In genomic region chr9:93896093-93896492, GRCh38 we compare ENCODE assay signal across 26 cellular contexts. TPM values are rescaled to one million over a fixed set of nuclear protein-coding genes. Genes with fewer than 3 reads are reported as not detected.
DNase-seq lines count a peak whose midpoint lies in the region; ATAC-seq and FAIRE-seq lines count a peak whose summit lies in the region.
"Had no signal": no experiment of that assay in that cellular context is flagged by ENCODE, and none has a peak within 500 bp of the region (broad histone marks: within the 10 kb centered on the region; RNA-seq: fewer than 3 reads in every experiment).

No MANE protein-coding gene starts in this region.

- no peak for ATAC-seq in CD4-positive, CD25-positive, alpha-beta regulatory T cell (ENCODE audit: low read depth in 2 of 2)
- ATAC-seq in sciatic nerve (no peak), HG03135 (IDR thresholded peaks at IDR 0.05; ENCODE audit: unreplicated experiment) (no peak)
- ATAC-seq: activated naive CD4-positive, alpha-beta T cell treated with anti-CD3 and anti-CD28 coated beads, Interleukin-2, amount 50 U/mL, for 72 hours; gastroesophageal sphincter; K562 had no signal

- no peaks in the 10 kb centered on the region for H3K27me3 ChIP-seq in CD4-positive, CD25-positive, alpha-beta regulatory T cell (ENCODE audit: control insufficient read depth, insufficient read depth, low read length)
- H3K27me3 ChIP-seq: ascending aorta, gastroesophageal sphincter, MG63 had no signal

- H3K9me3 Mint-ChIP-seq in CD4-positive, CD25-positive, alpha-beta regulatory T cell = peaks cover 0 to 14% (median 2%) of the 10 kb centered on the region in 7 donors

- no peak for FAIRE-seq in RCC 7860 (lab: Jason Lieb, UNC)
- FAIRE-seq: endometrium, K562 had no signal

- no peaks in the 10 kb centered on the region for H3K36me3 ChIP-seq in CD4-positive, CD25-positive, alpha-beta regulatory T cell (ENCODE audit: control insufficient read depth, insufficient read depth, low read length)
- H3K36me3 ChIP-seq: ascending aorta, gastroesophageal sphincter, MG63 had no signal

- intact Hi-C loops in sciatic nerve (cut with DNase I) = no loop called here

- H3K27ac Mint-ChIP-seq in CD4-positive, CD25-positive, alpha-beta regulatory T cell = peak overlapping the region; percentile 36 to 99 (median 75)
- H3K27ac Mint-ChIP-seq: activated naive CD4-positive, alpha-beta T cell treated with anti-CD3 and anti-CD28 coated beads, Interleukin-2, amount 50 U/mL, for 72 hours; CD4-positive, alpha-beta memory T cell; dendritic cell treated with granulocyte-macrophage colony-stimulating factor and Interleukin-4, amounts not matched to agents 40 ng/mL and 50 ng/mL, for 4 days had no signal

- H3K9me3 ChIP-seq in CD4-positive, CD25-positive, alpha-beta regulatory T cell (ENCODE audit: control insufficient read depth in 2 of 2, low read length in 2 of 2) = peaks cover 0 to 11% of the 10 kb centered on the region in 2 experiments
- H3K9me3 ChIP-seq: ascending aorta had no signal

- peaks cover 29% of the 10 kb centered on the region for H3K4me1 ChIP-seq in CD4-positive, CD25-positive, alpha-beta regulatory T cell (ENCODE audit: control insufficient read depth, insufficient read depth, low read length, poor library complexity, severe bottlenecking)
- H3K4me1 ChIP-seq: ascending aorta, gastroesophageal sphincter had no signal

- H3K4me3 Mint-ChIP-seq in CD4-positive, CD25-positive, alpha-beta regulatory T cell = peak overlapping the region in 1 of 4 donors; percentile 67
- H3K4me3 Mint-ChIP-seq: dendritic cell treated with granulocyte-macrophage colony-stimulating factor and Interleukin-4, amounts not matched to agents 40 ng/mL and 50 ng/mL, for 4 days had no signal

- peaks cover 3% of the 10 kb centered on the region for H3K36me3 Mint-ChIP-seq in CD4-positive, CD25-positive, alpha-beta regulatory T cell
- H3K36me3 Mint-ChIP-seq: CD4-positive, alpha-beta memory T cell had no signal

- H3K27ac ChIP-seq in CD4-positive, CD25-positive, alpha-beta regulatory T cell (ENCODE audit: insufficient read depth, low read length, poor library complexity, severe bottlenecking) = no peak overlapping the region
- H3K27ac ChIP-seq: ascending aorta, gastroesophageal sphincter, skin epidermis had no signal

- H3K4me1 Mint-ChIP-seq in CD4-positive, CD25-positive, alpha-beta regulatory T cell = peaks cover 6 to 45% (median 17%) of the 10 kb centered on the region in 4 donors

- DNase-seq in 8988T (peak; percentile 22), sciatic nerve (ENCODE audit: low spot score) (peak; percentile 26), HPDE6-E6E7 (ENCODE audit: extremely low spot score) (no peak), RCC 7860 (ENCODE audit: low spot score) (no peak)
- DNase-seq in CD4-positive, CD25-positive, alpha-beta regulatory T cell = no peak
- DNase-seq in activated CD8-positive, alpha-beta memory T cell treated with anti-CD3 and anti-CD28 coated beads, Interleukin-2, amount 50 U/mL, for 48 hours = peak; percentile 35
- DNase-seq: activated CD4-positive, alpha-beta T cell treated with anti-CD3 and anti-CD28 coated beads for 1 hour; caudate nucleus; CD4-positive, alpha-beta memory T cell; mammary epithelial cell; MG63; NCI-H1417; NCI-H446; SIG-M5; stimulated activated CD4-positive, alpha-beta T cell treated with anti-CD3 and anti-CD28 coated beads, Interleukin-1b, Interleukin-23, amount 100 ng/mL, for 48 hours had no signal

- no peak overlapping the region for H3K4me3 ChIP-seq in CD4-positive, CD25-positive, alpha-beta regulatory T cell (ENCODE audit: low read depth, low read length)
- H3K4me3 ChIP-seq: ascending aorta, gastroesophageal sphincter, K562, MG63, skin epidermis had no signal

- no peaks in the 10 kb centered on the region for H3K27me3 Mint-ChIP-seq in CD4-positive, CD25-positive, alpha-beta regulatory T cell
- H3K27me3 Mint-ChIP-seq: CD4-positive, alpha-beta memory T cell; dendritic cell treated with granulocyte-macrophage colony-stimulating factor and Interleukin-4, amounts not matched to agents 40 ng/mL and 50 ng/mL, for 4 days had no signal

RNA-seq across cellular contexts. Expression of gene BARX1, which starts 59.1 kb away (rescaled TPM):
- not detected for total RNA-seq in CD4-positive, CD25-positive, alpha-beta regulatory T cell
- polyA plus RNA-seq in CD4-positive, CD25-positive, alpha-beta regulatory T cell = not detected
- total RNA-seq in sciatic nerve = not detected
- total RNA-seq: ascending aorta; CD4-positive, alpha-beta memory T cell; HT-29; kidney epithelial cell; mammary epithelial cell; pulmonary artery endothelial cell had no signal
- polyA plus RNA-seq: CD4-positive, alpha-beta memory T cell; K562 had no signal

Comparison
In these comparisons a context has a peak if more than half of its experiments do, and no peak if none do; other contexts are left out.
1. DNase-seq: peak in 8988T (single experiment), activated CD8-positive, alpha-beta memory T cell treated with anti-CD3 and anti-CD28 coated beads, Interleukin-2, amount 50 U/mL, for 48 hours (single experiment) and sciatic nerve (single experiment); none in CD4-positive, CD25-positive, alpha-beta regulatory T cell (0 of 3), HPDE6-E6E7 (single experiment) and RCC 7860 (single experiment).